17 cellular contexts compared by ENCODE assay signal in the genomic region with DNA sequence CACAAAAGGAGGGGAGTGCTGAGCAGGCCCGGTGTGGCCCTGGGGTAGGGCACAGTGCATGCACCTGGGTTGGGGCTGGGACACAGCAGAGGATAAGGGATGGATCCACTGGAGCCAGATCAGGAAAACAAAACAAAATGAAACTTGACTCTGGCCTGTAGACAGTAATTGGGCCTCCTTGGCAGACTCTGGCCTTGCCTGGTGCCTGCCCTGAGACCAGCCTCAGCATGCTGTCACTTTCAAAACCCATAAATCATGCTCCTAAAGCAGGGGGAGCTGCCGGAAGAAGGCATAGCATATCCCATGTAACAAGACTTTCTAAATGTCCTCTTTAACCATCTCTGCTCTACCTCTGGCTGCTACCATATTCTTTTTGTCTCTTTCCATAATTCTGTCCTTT.
"Had no signal": no experiment of that assay in that cellular context is flagged by ENCODE, and none has a peak within 500 bp of the region (broad histone marks: within the 10 kb centered on the region; RNA-seq: fewer than 3 reads in every experiment).

No MANE protein-coding gene starts in this region.

- H3K9me3 ChIP-seq: prostate gland, right lobe of liver, spleen, upper lobe of left lung had no signal

- H3K4me1 ChIP-seq: prostate gland, right lobe of liver had no signal

- H3K27me3 ChIP-seq: hepatocyte, right lobe of liver, spleen, upper lobe of left lung had no signal

- H3K4me3 ChIP-seq: dorsolateral prefrontal cortex, hepatocyte, prostate gland, right lobe of liver, spleen, upper lobe of left lung had no signal

- H3K27ac ChIP-seq: dorsolateral prefrontal cortex, hepatocyte, prostate gland, right lobe of liver, spleen, upper lobe of left lung had no signal

- DNase-seq: activated CD4-positive, alpha-beta T cell treated with anti-CD3 and anti-CD28 coated beads, Interleukin-2, amount 10 ng/mL, durations not matched to agents 24 days and 14 days; activated CD4-positive, CD25-positive, alpha-beta regulatory T cell; activated CD8-positive, alpha-beta memory T cell treated with anti-CD3 and anti-CD28 coated beads, Interleukin-2, amount 50 U/mL, for 4 hours; activated CD8-positive, alpha-beta T cell treated with anti-CD3 and anti-CD28 coated beads, Interleukin-2, amount 10 ng/mL, durations not matched to agents 7 days and 5 days; activated gamma-delta T cell; activated T-cell treated with anti-CD3 and anti-CD28 coated beads, Interleukin-2, amount 50 U/mL, for 48 hours; dorsolateral prefrontal cortex; islet precursor cell; naive thymus-derived CD4-positive, alpha-beta T cell; occipital lobe; right lobe of liver; spleen; upper lobe of left lung had no signal

- ATAC-seq: activated CD8-positive, alpha-beta T cell treated with anti-CD3 and anti-CD28 coated beads, Interleukin-2, amount 10 ng/mL, durations not matched to agents 7 days and 5 days; activated naive CD4-positive, alpha-beta T cell treated with anti-CD3 and anti-CD28 coated beads, Interleukin-2, amount 50 U/mL, for 72 hours; left lobe of liver; naive thymus-derived CD4-positive, alpha-beta T cell; right lobe of liver had no signal

- H3K36me3 ChIP-seq: prostate gland, right lobe of liver, spleen, upper lobe of left lung had no signal
